9 cellular contexts compared by ENCODE assay signal in genomic region chr1:109821831-109822745, GRCh38. TPM values are rescaled to one million over a fixed set of nuclear protein-coding genes. Genes with fewer than 3 reads are reported as not detected.
DNase-seq lines count a peak whose midpoint lies in the region; ATAC-seq and TF ChIP-seq lines count a peak whose summit lies in the region.
"Had no signal": no experiment of that assay in that cellular context is flagged by ENCODE, and none has a peak within 500 bp of the region (broad histone marks: within the 10 kb centered on the region; RNA-seq: fewer than 3 reads in every experiment).

No MANE protein-coding gene starts in this region.

- intact Hi-C loops in body of pancreas (cut with DNase I) = no loop called here

- H3K79me2 ChIP-seq in ACC112 (ENCODE audit: control insufficient read depth, insufficient read depth, low read length, unreplicated experiment) = no peaks in the 10 kb centered on the region

- ATAC-seq in body of pancreas = peak; percentile 28
- peak; percentile 53 for ATAC-seq in lung (ENCODE audit: insufficient read depth, low FRiP score)
- no peak for ATAC-seq in GM19395 (IDR thresholded peaks at IDR 0.05; ENCODE audit: unreplicated experiment)
- ATAC-seq in GM21576 (IDR thresholded peaks at IDR 0.05; ENCODE audit: unreplicated experiment) = no peak
- ATAC-seq in GM18511 (IDR thresholded peaks at IDR 0.05; ENCODE audit: unreplicated experiment) = no peak

- 69 to 72% methylated on average over 13 to 14 of the region's 14 CpGs for WGBS in body of pancreas, 2 donors
- 63 to 70% methylated on average over 14 of the region's 14 CpGs for WGBS in lung, 2 donors

- H3K36me3 ChIP-seq in ACC112 (ENCODE audit: insufficient read depth, low read length) (no peaks in the 10 kb centered on the region), body of pancreas (replicated peaks in 1 of 2; ENCODE audit: insufficient read depth in 1 of 2, low read depth in 2 of 2) (no peaks in the 10 kb centered on the region), lung (ENCODE audit: control insufficient read depth in 2 of 2, insufficient read depth in 2 of 2, low read length in 2 of 2) (no peaks in the 10 kb centered on the region)

- CTCF ChIA-PET in HEK293T (lab: Yijun Ruan, JAX) = no interaction called here

- no peaks in the 10 kb centered on the region for H3K9me3 ChIP-seq in body of pancreas
- H3K9me3 ChIP-seq in lung (ENCODE audit: control insufficient read depth in 2 of 2, insufficient read depth in 1 of 2, low read length in 1 of 2) = no peaks in the 10 kb centered on the region

- H3K27me3 ChIP-seq in ACC112 (ENCODE audit: insufficient read depth, low read length) (no peaks in the 10 kb centered on the region), body of pancreas (no peaks in the 10 kb centered on the region), lung (ENCODE audit: control insufficient read depth, insufficient read depth) (no peaks in the 10 kb centered on the region)

- H3K4me3 ChIP-seq in ACC112 (ENCODE audit: low read depth, low read length) (peak overlapping the region; percentile 3; the same call in 1 of the 2 replicates), body of pancreas (no peak overlapping the region), lung (no peak overlapping the region)

- H3K27ac ChIP-seq in ACC112 (ENCODE audit: low read depth, low read length) (peak overlapping the region; percentile 90), body of pancreas (no peak overlapping the region), lung (ENCODE audit: low read depth in 1 of 2, low read length in 1 of 2) (peak overlapping the region in 1 of 2 donors; percentile 43)

- DNase-seq in HEK293T (ENCODE audit: extremely low spot score) = peak; percentile 8
- peak in 1 of 4 donors; percentile 55 for DNase-seq in body of pancreas
- peak; percentile 67 for DNase-seq in lung (ENCODE audit: low spot score)
- no peak for DNase-seq in occipital lobe (lab: John Stamatoyannopoulos, UW)

- H2AFZ ChIP-seq in ACC112 (ENCODE audit: low read length, unreplicated experiment) = no peak overlapping the region

- H3K4me1 ChIP-seq in ACC112 (ENCODE audit: control insufficient read depth, insufficient read depth, low read length, unreplicated experiment) (peaks cover 60% of the 10 kb centered on the region), body of pancreas (no peaks in the 10 kb centered on the region), lung (ENCODE audit: control insufficient read depth in 2 of 2, insufficient read depth in 2 of 2, low read length in 2 of 2) (peaks cover 4 to 41% of the 10 kb centered on the region in 2 donors)

- POLR2A ChIA-PET in HEK293T (lab: Yijun Ruan, JAX) = no interaction called here

- no peak for TF ChIP-seq POLR2A in body of pancreas (IDR thresholded peaks at IDR 0.05)

- no peak for TF ChIP-seq CTCF in body of pancreas (IDR thresholded peaks at IDR 0.05)
- no peak for TF ChIP-seq CTCF in lung (IDR thresholded peaks at IDR 0.05; ENCODE audit: control extremely low read depth, extremely low read depth)

TF ChIP-seq in HEK293T, 16 proteins besides CTCF, POLR2A, EP300 and RAD21:
- no peak for TF ChIP-seq ARNT (IDR thresholded peaks at IDR 0.05)
- TF ChIP-seq L3MBTL2 (conservative IDR thresholded peaks at IDR 0.05) = no peak
- TF ChIP-seq TARDBP (IDR thresholded peaks at IDR 0.05) = no peak
- TF ChIP-seq NFRKB (IDR thresholded peaks at IDR 0.05) = no peak
- no peak for TF ChIP-seq SUZ12 (IDR thresholded peaks at IDR 0.05)
- no peak for TF ChIP-seq CTBP1 (IDR thresholded peaks at IDR 0.05; ENCODE audit: borderline replicate concordance)
- no peak for TF ChIP-seq ZNF384 (IDR thresholded peaks at IDR 0.05)
- no peak for TF ChIP-seq SP1 (IDR thresholded peaks at IDR 0.05)

RNA-seq across cellular contexts. Expression of gene EPS8L3, which starts 58.4 kb away (rescaled TPM):
- total RNA-seq in body of pancreas = 1 to 10 TPM in 1 of 2 donors, not detected in 1; 4.2 TPM
- total RNA-seq in lung = under 1 TPM in 1 of 2 donors, not detected in 1; 0.52 TPM
- under 1 TPM in 1 of 2 donors, not detected in 1; 0.10 TPM for polyA plus RNA-seq in lung
- total RNA-seq in occipital lobe = not detected
- total RNA-seq: T-helper 1 cell treated with Interleukin-12 subunit alpha and Interleukin-12 subunit beta and Interleukin-4 antibody, amounts not matched to agents 30 ng/mL and 1 ng/mL, for 36 hours had no signal

Comparison
In these comparisons a context has a peak if more than half of its experiments do, and no peak if none do; other contexts are left out.
1. ATAC-seq: peak in body of pancreas (single experiment) and lung (single experiment); none in GM19395 (single experiment), GM21576 (single experiment) and GM18511 (single experiment).